Comparison of ENCODE assay signal across 10 cellular contexts in the genomic region with DNA sequence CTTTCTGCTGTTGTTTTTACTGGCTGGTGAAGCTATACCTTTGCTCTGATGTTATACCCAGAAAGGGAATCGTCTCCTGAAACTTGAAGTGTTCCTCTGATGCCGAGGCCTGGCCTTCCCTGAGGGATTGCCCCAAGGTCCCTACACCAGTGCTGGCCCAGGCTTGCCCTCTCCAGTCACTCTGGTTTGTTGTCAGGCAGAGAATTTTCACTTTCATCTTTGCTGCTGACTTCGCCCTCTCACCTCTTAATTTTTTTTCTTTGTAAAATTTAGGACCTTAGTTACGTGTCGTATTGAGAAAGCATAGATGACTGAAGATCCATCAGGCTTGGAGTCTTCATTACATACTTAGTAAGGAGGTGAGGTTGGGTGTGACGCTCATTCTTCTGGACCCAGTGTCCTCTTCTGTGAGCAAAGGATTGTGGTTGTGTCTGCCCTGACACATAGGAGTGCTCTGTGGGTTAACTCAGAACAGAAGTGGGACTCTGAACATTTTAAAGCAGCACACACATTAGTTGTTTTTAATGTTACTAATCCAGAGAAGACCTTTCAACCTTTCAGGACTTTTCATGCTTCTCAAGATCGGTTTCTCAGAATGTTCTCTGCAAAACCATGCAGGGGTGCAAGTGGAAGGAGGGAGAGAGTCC. TPM values are rescaled to one million over a fixed set of nuclear protein-coding genes. Genes with fewer than 3 reads are reported as not detected.
A peak's percentile ranks its signal among the peaks of the same experiment; 100 is the strongest.
DNase-seq lines count a peak whose midpoint lies in the region; ATAC-seq and TF ChIP-seq lines count a peak whose summit lies in the region.
"Had no signal": no experiment of that assay in that cellular context is flagged by ENCODE, and none has a peak within 500 bp of the region (broad histone marks: within the 10 kb centered on the region; RNA-seq: fewer than 3 reads in every experiment).

No MANE protein-coding gene starts in this region.

- intact Hi-C loops in spleen (cut with DNase I; ENCODE audit: low total_unique reads): no loop called here

- no peaks in the 10 kb centered on the region for H3K27me3 Mint-ChIP-seq in activated T-cell treated with anti-CD3 and anti-CD28 coated beads, Interleukin-2, amount 50 U/mL, for 4 hours (ENCODE audit: low read depth)
- H3K27me3 Mint-ChIP-seq: activated B cell treated with CpG ODN at 0.5 μM for 24 hours had no signal

- H3K4me3 ChIP-seq in RWPE2 (ENCODE audit: severe bottlenecking) (no peak overlapping the region), spleen (no peak overlapping the region), H7 (ENCODE audit: insufficient read depth, low read depth, low read length) (no peak overlapping the region)

- H3K9me3 ChIP-seq in RWPE2 (ENCODE audit: severe bottlenecking) (no peaks in the 10 kb centered on the region), spleen (no peaks in the 10 kb centered on the region)

- TF ChIP-seq POLR2A in spleen (IDR thresholded peaks at IDR 0.05): no peak

- H3K4me3 Mint-ChIP-seq in activated T-cell treated with anti-CD3 and anti-CD28 coated beads, Interleukin-2, amount 50 U/mL, for 4 hours: no peak overlapping the region
- H3K4me3 Mint-ChIP-seq: activated B cell treated with CpG ODN at 0.5 μM for 24 hours had no signal

- whole genome bisulfite sequencing in spleen, 5 donors: 82 to 90% (median 85%) methylated on average over 7 of the region's 7 CpGs

- H3K27ac ChIP-seq in RWPE2 (ENCODE audit: poor library complexity, severe bottlenecking): peak overlapping the region; percentile 1
- H3K27ac ChIP-seq in spleen: no peak overlapping the region

- H3K9me3 Mint-ChIP-seq in activated T-cell treated with anti-CD3 and anti-CD28 coated beads, Interleukin-2, amount 50 U/mL, for 4 hours: no peaks in the 10 kb centered on the region
- H3K9me3 Mint-ChIP-seq: activated B cell treated with CpG ODN at 0.5 μM for 24 hours had no signal

- no peaks in the 10 kb centered on the region for H3K36me3 ChIP-seq in RWPE2 (ENCODE audit: low read depth)
- no peaks in the 10 kb centered on the region for H3K36me3 ChIP-seq in spleen
- H3K36me3 ChIP-seq in H7 (replicated peaks; ENCODE audit: control insufficient read depth, insufficient read depth, low read length): no peaks in the 10 kb centered on the region

- peaks cover 53% of the 10 kb centered on the region for H3K4me1 Mint-ChIP-seq in activated T-cell treated with anti-CD3 and anti-CD28 coated beads, Interleukin-2, amount 50 U/mL, for 4 hours (ENCODE audit: low read depth)

- H3K27me3 ChIP-seq in RWPE2 (ENCODE audit: insufficient read depth, poor library complexity, severe bottlenecking) (no peaks in the 10 kb centered on the region), spleen (replicated peaks in 1 of 7) (no peaks in the 10 kb centered on the region), H7 (ENCODE audit: control insufficient read depth, insufficient read depth, low read length) (no peaks in the 10 kb centered on the region)

- H3K4me1 ChIP-seq in RWPE2 (ENCODE audit: insufficient read depth, poor library complexity, severe bottlenecking): peaks cover 33% of the 10 kb centered on the region
- H3K4me1 ChIP-seq in spleen: peaks cover 0 to 19% (median 2%) of the 10 kb centered on the region in 6 donors

- ATAC-seq in activated T-cell treated with anti-CD3 and anti-CD28 coated beads, Interleukin-2, amount 50 U/mL, for 4 hours: peak; percentile 70 to 81
- ATAC-seq in GM21825 (IDR thresholded peaks at IDR 0.05; ENCODE audit: unreplicated experiment) (peak; percentile 61), RWPE2 (ENCODE audit: low read depth) (peak; percentile 24; the same call in 2 of the 3 replicates)

- TF ChIP-seq CTCF in RWPE2 (IDR thresholded peaks at IDR 0.05; ENCODE audit: poor library complexity, severe bottlenecking): no peak
- no peak for TF ChIP-seq CTCF in spleen (IDR thresholded peaks at IDR 0.05 in 8 of 11, conservative IDR thresholded peaks at IDR 0.05 in 3 of 11)

- DNase-seq in activated T-cell treated with anti-CD3 and anti-CD28 coated beads, Interleukin-2, amount 50 U/mL, for 4 hours: no peak
- no peak for DNase-seq in activated T-cell treated with anti-CD3 and anti-CD28 coated beads, Interleukin-2, amount 50 U/mL, for 1 hour
- DNase-seq in RWPE2 (ENCODE audit: low spot score) (no peak), spleen (peak; percentile 22), AG20443 (ENCODE audit: low spot score) (no peak), H7 (no peak), AG08396 (ENCODE audit: low spot score) (no peak)
- DNase-seq: activated B cell treated with CpG ODN at 0.5 μM for 24 hours, NCI-H524 had no signal

- H3K36me3 Mint-ChIP-seq in activated T-cell treated with anti-CD3 and anti-CD28 coated beads, Interleukin-2, amount 50 U/mL, for 4 hours (ENCODE audit: insufficient read depth): no peaks in the 10 kb centered on the region

RNA-seq across cellular contexts. Expression of a gene that starts 45.4 kb away (rescaled TPM):
- 10 to 100 TPM; 23.4 to 24.8 (median 23.9) TPM for total RNA-seq in activated T-cell treated with anti-CD3 and anti-CD28 coated beads, Interleukin-2, amount 50 U/mL, for 4 hours
- total RNA-seq in spleen: 100 to 1,000 TPM in 2 of 7 donors, 10 to 100 TPM in 5; 72.0 to 143 (median 79.0) TPM
- 1 to 10 TPM; 1.8 to 6.9 (median 2.1) TPM for polyA plus RNA-seq in spleen
- total RNA-seq in H7 (2014; rRNA removed; shearing (Covaris generic)): 31.4 and 40.1 TPM in 2 replicates

Comparison
In these comparisons a context has a peak if more than half of its experiments do, and no peak if none do; other contexts are left out.
1. ATAC-seq: peak in every context shown above with its lines; median percentile 76 in activated T-cell treated with anti-CD3 and anti-CD28 coated beads, Interleukin-2, amount 50 U/mL, for 4 hours; 61 in GM21825; 24 in RWPE2.